Comparison of ENCODE assay signal across 10 cellular contexts in genomic region chr3:72102057-72102711, GRCh38.
DNase-seq lines count a peak whose midpoint lies in the region; ATAC-seq and TF ChIP-seq lines count a peak whose summit lies in the region.
"Had no signal": no experiment of that assay in that cellular context is flagged by ENCODE, and none has a peak within 500 bp of the region (broad histone marks: within the 10 kb centered on the region; RNA-seq: fewer than 3 reads in every experiment).

No MANE protein-coding gene starts in this region.

- peaks cover 10 to 17% of the 10 kb centered on the region in 2 donors for H3K36me3 Mint-ChIP-seq in CD14-positive monocyte
- peaks cover 1% of the 10 kb centered on the region for H3K36me3 Mint-ChIP-seq in central memory CD8-positive, alpha-beta T cell (ENCODE audit: insufficient read depth)
- H3K36me3 Mint-ChIP-seq: natural killer cell had no signal

- no peak for TF ChIP-seq CTCF in CD14-positive monocyte (IDR thresholded peaks at IDR 0.05)

- H3K4me1 Mint-ChIP-seq in CD14-positive monocyte = peaks cover 60% of the 10 kb centered on the region
- peaks cover 11% of the 10 kb centered on the region for H3K4me1 Mint-ChIP-seq in central memory CD8-positive, alpha-beta T cell

- H3K27me3 Mint-ChIP-seq in CD14-positive monocyte (ENCODE audit: low read depth in 3 of 3) = peaks cover 0 to 5% (median 1%) of the 10 kb centered on the region in 3 donors
- peaks cover 27% of the 10 kb centered on the region for H3K27me3 Mint-ChIP-seq in central memory CD8-positive, alpha-beta T cell

- DNase-seq in CD14-positive monocyte (ENCODE audit: low spot score) (peak; percentile 88), AG08395 (ENCODE audit: low spot score) (no peak), NCI-H1436 (lab: John Stamatoyannopoulos, UW) (no peak), amniotic stem cell (lab: John Stamatoyannopoulos, UW) (no peak), cerebellar cortex (ENCODE audit: low spot score) (no peak)
- no peak for DNase-seq in central memory CD8-positive, alpha-beta T cell (ENCODE audit: low spot score in 2 of 2)
- DNase-seq: DND-41, natural killer cell had no signal

- H3K27ac Mint-ChIP-seq in CD14-positive monocyte = peak overlapping the region; percentile 100
- H3K27ac Mint-ChIP-seq in central memory CD8-positive, alpha-beta T cell (ENCODE audit: low read depth) = peak overlapping the region; percentile 83

- H3K4me3 Mint-ChIP-seq in CD14-positive monocyte = peak overlapping the region in 1 of 2 donors; percentile 71
- H3K4me3 Mint-ChIP-seq in central memory CD8-positive, alpha-beta T cell = no peak overlapping the region

- intact Hi-C loops in CD14-positive monocyte (cut with micrococcal nuclease) = loop anchor here (5.0 to 10.0 kb wide), 6 partner anchors 60 to 243 kb away; no protein-coding TSS in a partner anchor

- ATAC-seq in GM19452 (IDR thresholded peaks at IDR 0.05; ENCODE audit: unreplicated experiment) (peak; percentile 52), HG03280 (IDR thresholded peaks at IDR 0.05; ENCODE audit: unreplicated experiment) (peak; percentile 67)
- no peak for ATAC-seq in central memory CD8-positive, alpha-beta T cell (replicated peaks; ENCODE audit: extremely low read depth, poor library complexity, severe bottlenecking)

- H3K9me3 Mint-ChIP-seq in CD14-positive monocyte = peaks cover 0 to 1% (median 0%) of the 10 kb centered on the region in 7 donors
- no peaks in the 10 kb centered on the region for H3K9me3 Mint-ChIP-seq in central memory CD8-positive, alpha-beta T cell
- H3K9me3 Mint-ChIP-seq: natural killer cell had no signal
